In genomic region chr2:141411419-141411818, GRCh38 we compare ENCODE assay signal across 24 cellular contexts.
"Had no signal": no experiment of that assay in that cellular context is flagged by ENCODE, and none has a peak within 500 bp of the region (broad histone marks: within the 10 kb centered on the region; RNA-seq: fewer than 3 reads in every experiment).

No MANE protein-coding gene starts in this region.

- H3K9me3 ChIP-seq: lower lobe of right lung, pancreas, prostate gland, sigmoid colon, tibial nerve, uterus had no signal

- H3K4me3 ChIP-seq: left lung, lower lobe of right lung, pancreas, prostate gland, sigmoid colon, spleen, tibial nerve, uterus had no signal

- FAIRE-seq: islet of Langerhans, kidney, pancreas, small intestine had no signal

- H3K27me3 ChIP-seq: left lung, pancreas, sigmoid colon, spleen, tibial nerve, uterus had no signal

- ATAC-seq: left colon; left lung; lower lobe of right lung; naive thymus-derived CD8-positive, alpha-beta T cell; pancreas; right cardiac atrium; stimulated activated effector memory CD8-positive, alpha-beta T cell treated with anti-CD3 and anti-CD28 coated beads, Interleukin-12 subunit alpha, Interleukin-12 subunit beta, amount 100 ng/mL, for 72 hours had no signal

- H3K4me1 ChIP-seq: left lung, lower lobe of right lung, prostate gland, sigmoid colon, spleen, tibial nerve, uterus had no signal

- DNase-seq: hypothalamus; immature natural killer cell; kidney; left colon; left lung; lower lobe of right lung; mammary epithelial cell; mesenchymal stem cell; naive thymus-derived CD8-positive, alpha-beta T cell; nucleus accumbens; pancreas; posterior cingulate gyrus; retina; right cardiac atrium; sigmoid colon; small intestine; spleen; stimulated activated CD4-positive, alpha-beta T cell treated with anti-CD3 and anti-CD28 coated beads, Interleukin-4, amount 100 ng/mL, for 24 hours; stimulated activated naive CD4-positive, alpha-beta T cell; uterus had no signal

- H3K36me3 ChIP-seq: left lung, lower lobe of right lung, pancreas, prostate gland, sigmoid colon, spleen, tibial nerve, uterus had no signal

- H3K27ac ChIP-seq: left lung, lower lobe of right lung, pancreas, prostate gland, sigmoid colon, spleen, tibial nerve, uterus had no signal
